ENCODE assay signal across 7 cellular contexts in the genomic region with DNA sequence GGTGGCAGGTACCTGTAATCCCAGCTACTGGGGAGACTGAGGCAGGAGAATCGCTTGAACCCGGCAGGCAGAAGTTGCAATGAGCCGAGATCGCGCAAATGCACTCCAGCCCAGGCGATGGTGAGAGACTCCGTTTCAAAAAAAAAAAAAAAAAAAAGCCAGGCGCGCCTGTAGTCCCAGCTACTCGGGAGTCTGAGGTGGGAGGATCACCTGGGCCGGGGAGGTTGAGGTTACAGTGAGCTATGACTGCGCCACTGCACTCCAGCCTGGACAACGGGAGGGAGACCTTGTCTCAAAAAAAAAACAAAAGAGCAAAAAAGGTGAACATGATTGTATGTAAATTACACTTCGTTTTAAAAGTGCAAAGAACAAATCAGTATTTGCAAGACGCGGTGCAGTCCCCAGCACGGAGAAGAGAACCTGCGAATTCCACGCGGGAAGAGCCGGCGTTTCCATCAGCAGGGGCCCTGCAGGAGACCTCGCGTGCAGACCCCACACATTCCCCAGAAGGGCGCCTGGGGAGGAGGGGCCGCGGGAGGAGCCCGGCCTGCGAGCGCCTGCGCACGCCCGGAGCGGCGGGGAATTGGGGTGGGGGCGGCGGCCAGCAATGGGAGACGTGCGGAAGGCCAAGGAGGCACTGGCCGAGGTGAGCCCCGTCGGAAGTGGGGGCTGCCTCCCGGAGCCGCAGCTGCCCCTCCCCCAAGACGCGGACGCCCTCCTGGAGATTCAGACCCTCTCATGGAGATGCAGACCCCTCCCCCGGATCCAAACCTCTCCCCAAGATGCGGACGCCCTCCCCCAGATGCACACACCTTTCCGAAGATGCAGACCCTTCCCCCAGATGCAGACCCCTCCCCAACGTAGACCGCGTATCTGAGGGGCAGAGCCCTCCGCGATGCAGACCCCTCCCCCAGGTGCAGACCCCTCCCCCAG. TPM values are rescaled to one million over a fixed set of nuclear protein-coding genes. Genes with fewer than 3 reads are reported as not detected.
DNase-seq lines count a peak whose midpoint lies in the region; ATAC-seq, FAIRE-seq and TF ChIP-seq lines count a peak whose summit lies in the region.

No MANE protein-coding gene starts in this region.

- H3F3A ChIP-seq in GM23248 (ENCODE audit: insufficient read depth) = peaks cover 43% of the 10 kb centered on the region

- H3K27me3 ChIP-seq in GM23248 (replicated peaks; ENCODE audit: insufficient read depth) = no peaks in the 10 kb centered on the region
- H3K27me3 ChIP-seq in keratinocyte (ENCODE audit: control insufficient read depth, extremely low read depth, insufficient read depth, low read length) = no peaks in the 10 kb centered on the region

- H3K9ac ChIP-seq in GM23248 (peak overlapping the region; percentile 59), keratinocyte (ENCODE audit: control insufficient read depth, extremely low read depth, insufficient read depth, low read length) (peak overlapping the region; percentile 62)

- peaks cover 69% of the 10 kb centered on the region for H3K4me1 Mint-ChIP-seq in stimulated activated naive CD8-positive, alpha-beta T cell treated with anti-CD3 and anti-CD28 coated beads, Interleukin-15, amount 100 ng/mL, for 72 hours

- H3K9me3 Mint-ChIP-seq in stimulated activated naive CD8-positive, alpha-beta T cell treated with anti-CD3 and anti-CD28 coated beads, Interleukin-15, amount 100 ng/mL, for 72 hours = no peaks in the 10 kb centered on the region

- H3K27ac ChIP-seq in GM23248 (no peak overlapping the region), angular gyrus (ENCODE audit: low read depth, low read length) (peak overlapping the region; percentile 40), keratinocyte (ENCODE audit: control insufficient read depth, insufficient read depth, low read length) (peak overlapping the region; percentile 40)

- 44 to 50% methylated on average over 27 to 45 of the region's 56 CpGs for WGBS in GM23248 (ENCODE audit: low coverage in 1 of 2, low lambda C conversion rate in 2 of 2, missing lambda C conversion rate in 2 of 2), 2 experiments

- DNase-seq in GM23248 (peak; percentile 40), NCI-H345 (lab: John Stamatoyannopoulos, UW) (peak; percentile 72), keratinocyte (ENCODE audit: low read depth, low spot score) (no peak)
- DNase-seq in stimulated activated naive CD8-positive, alpha-beta T cell treated with anti-CD3 and anti-CD28 coated beads, Interleukin-15, amount 100 ng/mL, for 72 hours = peak in 1 of 2 donors; percentile 24
- no peak for DNase-seq in activated CD4-positive, CD25-positive, alpha-beta regulatory T cell (lab: John Stamatoyannopoulos, UW)
- no peak for DNase-seq in effector CD8-positive, alpha-beta T cell (lab: John Stamatoyannopoulos, UW)

- H3K4me2 ChIP-seq in GM23248 (ENCODE audit: unreplicated experiment) (peak overlapping the region; percentile 77), keratinocyte (ENCODE audit: control insufficient read depth, extremely low read depth, insufficient read depth, low read depth, low read length) (peak overlapping the region; percentile 77)

- peaks cover 39% of the 10 kb centered on the region for H3K27me3 Mint-ChIP-seq in stimulated activated naive CD8-positive, alpha-beta T cell treated with anti-CD3 and anti-CD28 coated beads, Interleukin-15, amount 100 ng/mL, for 72 hours

- in situ Hi-C loops in GM23248 (cut with MboI) = no loop called here

- H3K4me1 ChIP-seq in GM23248 (ENCODE audit: insufficient read depth) = peaks cover 33% of the 10 kb centered on the region
- H3K4me1 ChIP-seq in keratinocyte (ENCODE audit: control insufficient read depth, extremely low read depth, insufficient read depth, low read length) = peaks cover 30% of the 10 kb centered on the region

- TF ChIP-seq CTCF in keratinocyte (optimal IDR thresholded peaks at IDR 0.05 in 1 of 3, IDR thresholded peaks at IDR 0.05 in 1 of 3, conservative IDR thresholded peaks at IDR 0.05 in 1 of 3; ENCODE audit: extremely low read depth in 1 of 3, insufficient read depth in 2 of 3, low read length in 3 of 3) = no peak

- dilution Hi-C loops in keratinocyte (cut with MboI; ENCODE audit: extremely low pct_ligation_motif_present, low sequenced_read_pairs) = no loop called here

- no peaks in the 10 kb centered on the region for H3K36me3 ChIP-seq in GM23248 (ENCODE audit: low read depth)
- no peaks in the 10 kb centered on the region for H3K36me3 ChIP-seq in keratinocyte (ENCODE audit: control insufficient read depth in 2 of 2, extremely low read depth in 1 of 2, insufficient read depth in 2 of 2, low read length in 2 of 2)

- H3K27ac Mint-ChIP-seq in stimulated activated naive CD8-positive, alpha-beta T cell treated with anti-CD3 and anti-CD28 coated beads, Interleukin-15, amount 100 ng/mL, for 72 hours = no peak overlapping the region

- H3K4me3 Mint-ChIP-seq in stimulated activated naive CD8-positive, alpha-beta T cell treated with anti-CD3 and anti-CD28 coated beads, Interleukin-15, amount 100 ng/mL, for 72 hours = peak overlapping the region; percentile 82 to 86

- H3K9me2 ChIP-seq in GM23248 (ENCODE audit: insufficient read depth) = no peaks in the 10 kb centered on the region

- H3K79me2 ChIP-seq in GM23248 (ENCODE audit: insufficient read depth) (peaks cover 37% of the 10 kb centered on the region), keratinocyte (ENCODE audit: control insufficient read depth, insufficient read depth, low read length) (peaks cover 39% of the 10 kb centered on the region)

- H3K9me3 ChIP-seq in GM23248 (ENCODE audit: low read depth) (no peaks in the 10 kb centered on the region), keratinocyte (ENCODE audit: control insufficient read depth, low read depth, low read length) (no peaks in the 10 kb centered on the region)

- FAIRE-seq in keratinocyte (lab: Jason Lieb, UNC) = no peak

- H4K20me1 ChIP-seq in GM23248 (ENCODE audit: insufficient read depth) (no peaks in the 10 kb centered on the region), keratinocyte (ENCODE audit: control insufficient read depth, extremely low read depth, insufficient read depth, low read length) (peaks cover 7% of the 10 kb centered on the region)

- no peak for ATAC-seq in stimulated activated naive CD8-positive, alpha-beta T cell treated with anti-CD3 and anti-CD28 coated beads, Interleukin-15, amount 100 ng/mL, for 72 hours

- H3K9me1 ChIP-seq in keratinocyte (ENCODE audit: control insufficient read depth, extremely low read depth, insufficient read depth, low read length) = no peaks in the 10 kb centered on the region

- peak overlapping the region; percentile 56 for H3K4me3 ChIP-seq in GM23248
- H3K4me3 ChIP-seq in keratinocyte (ENCODE audit: control insufficient read depth in 2 of 3, extremely low read depth in 1 of 3, insufficient read depth in 2 of 3, low read depth in 1 of 3, low read length in 3 of 3) = peak overlapping the region; percentile 57 to 72 (median 61)

- H2AFZ ChIP-seq in GM23248 = no peak overlapping the region
- H2AFZ ChIP-seq in keratinocyte (ENCODE audit: control insufficient read depth, low read length) = no peak overlapping the region

RNA-seq across cellular contexts. Expression of a gene that starts 16.7 kb away (rescaled TPM):
- total RNA-seq in GM23248 (2014; rRNA removed; shearing (Covaris generic)) = 104 and 110 TPM in 2 replicates
- polyA plus RNA-seq in GM23248 (2016; fragmentation: Nextera tagmentation; extraction: Ambion mirVana) (65.6 and 74.0 TPM in 2 replicates), keratinocyte (164 to 176 TPM (median 166 TPM) in 3 replicates)
- 137 TPM for polyA plus RNA-seq in keratinocyte (2011; ENCODE audit: low read depth)
- 31.1 and 40.2 TPM in 2 replicates for polyA plus RNA-seq in keratinocyte (2011; cell fraction: cytosol; rRNA removed)
- 411 and 514 TPM in 2 replicates for polyA plus RNA-seq in keratinocyte (2011; cell fraction: nucleus; rRNA removed)
- 103 and 107 TPM in 2 replicates for polyA plus RNA-seq in keratinocyte (2012; ENCODE audit: low replicate concordance)
- 141 to 263 TPM (median 162 TPM) in 3 replicates for polyA minus RNA-seq in keratinocyte
- 93.2 TPM for polyA minus RNA-seq in keratinocyte (2011; cell fraction: cytosol; rRNA and poly(A)+ RNA removed)
- polyA minus RNA-seq in keratinocyte (2011; cell fraction: nucleus; rRNA and poly(A)+ RNA removed) = 326 and 435 TPM in 2 replicates

Comparison
In these comparisons a context has a peak if more than half of its experiments do, and no peak if none do; other contexts are left out.
1. DNase-seq: peak in GM23248 (single experiment) and NCI-H345 (single experiment); none in keratinocyte (single experiment), activated CD4-positive, CD25-positive, alpha-beta regulatory T cell (0 of 4) and effector CD8-positive, alpha-beta T cell (single experiment).